ENCODE assay signal across 2 cellular contexts in the genomic region with DNA sequence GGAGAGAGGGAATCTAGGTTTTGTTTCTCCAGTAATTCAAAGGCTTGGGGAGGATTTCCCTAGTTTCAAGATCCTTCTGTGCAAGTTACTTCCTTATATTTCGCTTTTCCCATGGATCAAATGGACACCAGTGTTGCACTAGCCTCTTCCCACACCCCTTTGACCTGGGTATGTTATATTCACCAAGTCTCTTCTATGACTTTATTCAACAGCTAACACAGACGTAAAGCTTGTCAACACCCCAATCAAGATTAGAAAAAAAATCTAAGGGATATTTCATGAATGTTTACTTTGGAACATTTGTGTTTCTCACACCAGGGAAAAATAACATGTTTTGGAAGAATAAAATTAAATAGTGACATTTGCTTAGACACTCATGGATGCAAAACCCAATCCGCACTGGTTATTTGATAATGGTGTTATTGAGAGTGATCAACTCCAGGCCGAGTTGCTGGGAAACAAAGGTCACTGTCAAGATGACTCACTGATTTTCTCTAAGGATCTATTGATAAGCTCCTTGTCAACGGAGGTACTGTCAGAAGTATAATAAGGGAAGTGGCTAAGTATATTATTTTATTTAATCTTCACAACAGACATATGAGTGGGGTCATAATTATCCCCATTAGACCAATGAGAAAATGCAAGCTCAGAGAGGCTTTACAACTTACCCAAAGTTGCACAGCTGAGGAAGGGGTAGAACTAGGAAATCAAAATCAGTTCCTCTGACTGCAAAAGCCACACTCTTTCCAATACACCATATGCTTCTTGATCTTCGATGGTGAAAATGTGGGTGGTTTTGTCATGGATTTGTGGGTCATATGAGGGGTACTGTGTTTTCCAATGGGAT.
TF ChIP-seq lines count a peak whose summit lies in the region.

No MANE protein-coding gene starts in this region.

TF ChIP-seq in HCT116, 20 proteins besides CTCF, POLR2A, EP300 and RAD21:
- no peak for TF ChIP-seq EZH2 (IDR thresholded peaks at IDR 0.05)
- TF ChIP-seq YY1 (IDR thresholded peaks at IDR 0.05; ENCODE audit: extremely low read depth, insufficient replicate concordance, low read depth, low read length) = no peak
- no peak for TF ChIP-seq ELF1 (IDR thresholded peaks at IDR 0.05; ENCODE audit: borderline replicate concordance, low read depth)
- no peak for TF ChIP-seq JUND (IDR thresholded peaks at IDR 0.05)
TF ChIP-seq in HCT116: peak in this region for 0.

TF ChIP-seq in endothelial cell of umbilical vein, 7 proteins besides CTCF, POLR2A, EP300 and RAD21:
- TF ChIP-seq, protein P1, sequence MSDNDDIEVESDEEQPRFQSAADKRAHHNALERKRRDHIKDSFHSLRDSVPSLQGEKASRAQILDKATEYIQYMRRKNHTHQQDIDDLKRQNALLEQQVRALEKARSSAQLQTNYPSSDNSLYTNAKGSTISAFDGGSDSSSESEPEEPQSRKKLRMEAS (IDR thresholded peaks at IDR 0.05; ENCODE audit: insufficient read depth, insufficient read length) = no peak
- TF ChIP-seq FOS (IDR thresholded peaks at IDR 0.05; ENCODE audit: borderline replicate concordance, insufficient read depth, low read length) (no peak), GATA2 (IDR thresholded peaks at IDR 0.05; ENCODE audit: insufficient read depth, insufficient read length, low read depth, low read length) (no peak), POLR2AphosphoS5 (IDR thresholded peaks at IDR 0.05; ENCODE audit: insufficient read depth, low read depth, low read length) (no peak), JUN (IDR thresholded peaks at IDR 0.05; ENCODE audit: borderline replicate concordance, insufficient read depth, insufficient read length, low read depth) (no peak), EZH2 (IDR thresholded peaks at IDR 0.05; ENCODE audit: borderline replicate concordance, low read depth, low read length, severe bottlenecking) (no peak), MYC (IDR thresholded peaks at IDR 0.05; ENCODE audit: low read depth, low read length) (no peak)
